Comparison of ENCODE assay signal across 21 cellular contexts in the genomic region with DNA sequence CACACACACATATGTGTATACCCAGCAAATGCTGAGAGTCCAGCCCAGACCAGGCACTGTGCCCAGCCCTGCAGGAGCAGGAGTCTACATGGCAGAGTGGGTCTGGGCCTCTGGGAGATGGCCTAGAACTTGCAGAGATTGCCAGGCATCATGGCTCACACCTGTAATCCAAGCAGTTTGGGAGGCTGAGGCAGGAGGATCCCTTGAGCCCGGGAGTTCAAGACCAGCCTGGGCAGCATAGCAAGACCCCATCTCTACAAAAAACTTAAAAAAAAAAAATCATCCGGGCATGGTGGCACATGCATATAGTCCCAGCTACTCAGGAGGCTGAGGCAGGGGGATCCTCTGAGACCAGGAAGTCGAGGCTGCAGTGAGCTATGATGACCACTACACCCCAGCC. TPM values are rescaled to one million over a fixed set of nuclear protein-coding genes. Genes with fewer than 3 reads are reported as not detected.
A peak's percentile ranks its signal among the peaks of the same experiment; 100 is the strongest.
DNase-seq lines count a peak whose midpoint lies in the region; ATAC-seq, FAIRE-seq and TF ChIP-seq lines count a peak whose summit lies in the region.
"Had no signal": no experiment of that assay in that cellular context is flagged by ENCODE, and none has a peak within 500 bp of the region (broad histone marks: within the 10 kb centered on the region; RNA-seq: fewer than 3 reads in every experiment).

No MANE protein-coding gene starts in this region.

- ATAC-seq in K562 (no peak), HG03045 (IDR thresholded peaks at IDR 0.05; ENCODE audit: unreplicated experiment) (no peak), psoas muscle (no peak)
- ATAC-seq in stimulated activated memory B cell treated with anti-CD40 and anti-IgM and Interleukin-4, amounts not matched to agents 10 μg/mL and 1 μg/mL and 100 μg/mL, for 72 hours, result no peak

- H3K4me1 ChIP-seq in K562 (replicated peaks in 1 of 2; ENCODE audit: control insufficient read depth in 2 of 2, insufficient read depth in 2 of 2, low read length in 2 of 2) (peaks cover 10 to 24% of the 10 kb centered on the region in 2 experiments), psoas muscle (peaks cover 13% of the 10 kb centered on the region)
- H3K4me1 ChIP-seq: HAP-1 had no signal

- CTCF ChIA-PET in K562 (lab: Yijun Ruan, JAX; ENCODE audit: low intra/inter-chr PET ratio), result interaction anchor here (1.1 kb wide), 1 partner anchor 65 kb away, joined by 3 read pairs; no protein-coding TSS in a partner anchor

- H3K9me1 ChIP-seq in K562 (ENCODE audit: control insufficient read depth, insufficient read depth, low read length), result no peaks in the 10 kb centered on the region

- H2AFZ ChIP-seq in K562 (ENCODE audit: low read depth, low read length), result no peak overlapping the region
- H2AFZ ChIP-seq: GM23248 had no signal

- H3K4me2 ChIP-seq in K562 (ENCODE audit: insufficient read depth, low read length), result no peak overlapping the region

- H3K4me3 ChIP-seq in K562, result no peak overlapping the region
- no peak overlapping the region for H3K4me3 ChIP-seq in psoas muscle
- H3K4me3 ChIP-seq: GM23248, HAP-1 had no signal

- peak overlapping the region in 2 of 3 donors; percentile 16 to 82 for H3K27ac Mint-ChIP-seq in IgD-negative memory B cell
- H3K27ac Mint-ChIP-seq in nephron, result peak overlapping the region in 2 of 3 experiments; percentile 45 to 52
- H3K27ac Mint-ChIP-seq in stimulated activated memory B cell treated with anti-CD40 and anti-IgM and Interleukin-4, amounts not matched to agents 10 μg/mL and 1 μg/mL and 100 μg/mL, for 72 hours, result peak overlapping the region; percentile 2

- TF ChIP-seq EP300 in K562 (IDR thresholded peaks at IDR 0.05; ENCODE audit: low read length), result no peak

- TF ChIP-seq CTCF in K562 (IDR thresholded peaks at IDR 0.05 in 2 of 3, conservative IDR thresholded peaks at IDR 0.05 in 1 of 3; ENCODE audit: insufficient read depth in 2 of 3, low read depth in 1 of 3, low read length in 3 of 3), result no peak
- no peak for TF ChIP-seq CTCF in nephron (IDR thresholded peaks at IDR 0.05; ENCODE audit: unreplicated experiment in 3 of 3)
- TF ChIP-seq CTCF in psoas muscle (IDR thresholded peaks at IDR 0.05), result no peak

- no peak overlapping the region for H3K4me3 Mint-ChIP-seq in IgD-negative memory B cell
- H3K4me3 Mint-ChIP-seq in nephron, result no peak overlapping the region
- H3K4me3 Mint-ChIP-seq in stimulated activated memory B cell treated with anti-CD40 and anti-IgM and Interleukin-4, amounts not matched to agents 10 μg/mL and 1 μg/mL and 100 μg/mL, for 72 hours, result no peak overlapping the region
- H3K4me3 Mint-ChIP-seq: CD4-positive, CD25-positive, alpha-beta regulatory T cell; CD8-positive, alpha-beta memory T cell had no signal

- in situ Hi-C loops in K562 (cut with MboI), result loop anchor here (5.0 kb wide), 1 partner anchor 65 kb away; no protein-coding TSS in a partner anchor

- H3K4me1 Mint-ChIP-seq in IgD-negative memory B cell (peaks cover 3 to 6% (median 3%) of the 10 kb centered on the region in 3 donors), nephron (peaks cover 24% of the 10 kb centered on the region)
- peaks cover 10% of the 10 kb centered on the region for H3K4me1 Mint-ChIP-seq in stimulated activated memory B cell treated with anti-CD40 and anti-IgM and Interleukin-4, amounts not matched to agents 10 μg/mL and 1 μg/mL and 100 μg/mL, for 72 hours

- POLR2A ChIA-PET in K562 (lab: Yijun Ruan, JAX), result no interaction called here

- TF ChIP-seq RAD21 in K562 (CRISPR knock-in tag; conservative IDR thresholded peaks at IDR 0.05 in 1 of 2, IDR thresholded peaks at IDR 0.05 in 1 of 2), result no peak

- H3K36me3 Mint-ChIP-seq in IgD-negative memory B cell, result peaks cover 1% of the 10 kb centered on the region
- peaks cover 44% of the 10 kb centered on the region for H3K36me3 Mint-ChIP-seq in nephron (ENCODE audit: low read depth)
- H3K36me3 Mint-ChIP-seq in stimulated activated memory B cell treated with anti-CD40 and anti-IgM and Interleukin-4, amounts not matched to agents 10 μg/mL and 1 μg/mL and 100 μg/mL, for 72 hours, result peaks cover 33% of the 10 kb centered on the region
- H3K36me3 Mint-ChIP-seq: CD4-positive, CD25-positive, alpha-beta regulatory T cell had no signal

- no peaks in the 10 kb centered on the region for H3K9me3 Mint-ChIP-seq in IgD-negative memory B cell
- no peaks in the 10 kb centered on the region for H3K9me3 Mint-ChIP-seq in nephron
- H3K9me3 Mint-ChIP-seq in stimulated activated memory B cell treated with anti-CD40 and anti-IgM and Interleukin-4, amounts not matched to agents 10 μg/mL and 1 μg/mL and 100 μg/mL, for 72 hours, result no peaks in the 10 kb centered on the region
- H3K9me3 Mint-ChIP-seq: CD4-positive, CD25-positive, alpha-beta regulatory T cell; CD8-positive, alpha-beta memory T cell had no signal

- BruUV-seq in K562 (replicated peaks; lab: Mats Ljungman, UMichigan), result no TSS peak

- 95% methylated on average over 3 of the region's 3 CpGs for WGBS in K562 (ENCODE audit: insufficient coverage, low coverage, missing lambda C conversion rate)
- 90 to 98% (median 92%) methylated on average over 3 of the region's 3 CpGs for WGBS in psoas muscle, 3 donors

- intact Hi-C loops in K562 (cut with micrococcal nuclease), result no loop called here
- intact Hi-C loops in psoas muscle (cut with DNase I), result loop anchor here in 1 of 2 donors (5.0 kb wide), 1 partner anchor 140 kb away; no protein-coding TSS in a partner anchor

- DNase-seq in K562 (ENCODE audit: extremely low read depth in 1 of 4, low spot score in 3 of 4) (no peak), NCI-H1105 treated with DMSO at 0.1 percent for 48 hours (lab: John Stamatoyannopoulos, UW) (no peak), pons (ENCODE audit: low spot score) (no peak), psoas muscle (no peak)
- DNase-seq: ACHN; BE2C; C1 segment of cervical spinal cord; CD4-positive, CD25-positive, alpha-beta regulatory T cell; CD8-positive, alpha-beta memory T cell; COR-L47; GM23248 had no signal

- H3K36me3 ChIP-seq in K562 (ENCODE audit: control insufficient read depth, insufficient read depth, low read length) (peaks cover 71% of the 10 kb centered on the region), psoas muscle (ENCODE audit: insufficient read depth in 1 of 2, low read depth in 1 of 2) (peaks cover 0 to 23% of the 10 kb centered on the region in 2 donors)

- TF ChIP-seq POLR2A in K562 (conservative IDR thresholded peaks at IDR 0.05), result no peak

- FAIRE-seq in K562 (lab: Jason Lieb, UNC), result no peak
- FAIRE-seq: A204.1, G401.6, GM12891, GM18507, HTR-8/SVneo had no signal

- H3K79me2 ChIP-seq in K562 (ENCODE audit: control insufficient read depth, insufficient read depth, low read length), result no peaks in the 10 kb centered on the region; the same call in 2 of the 3 replicates

- H3K27me3 Mint-ChIP-seq in IgD-negative memory B cell, result no peaks in the 10 kb centered on the region
- no peaks in the 10 kb centered on the region for H3K27me3 Mint-ChIP-seq in nephron (ENCODE audit: low read depth)
- H3K27me3 Mint-ChIP-seq in stimulated activated memory B cell treated with anti-CD40 and anti-IgM and Interleukin-4, amounts not matched to agents 10 μg/mL and 1 μg/mL and 100 μg/mL, for 72 hours, result no peaks in the 10 kb centered on the region
- H3K27me3 Mint-ChIP-seq: CD4-positive, CD25-positive, alpha-beta regulatory T cell; CD8-positive, alpha-beta memory T cell had no signal

- H3K27ac ChIP-seq in K562 (ENCODE audit: extremely low read depth, low read depth, low read length) (no peak overlapping the region), psoas muscle (no peak overlapping the region)
- H3K27ac ChIP-seq: GM23248 had no signal

- H3K27me3 ChIP-seq in K562 (ENCODE audit: control insufficient read depth in 2 of 2, insufficient read depth in 2 of 2, low read length in 2 of 2) (no peaks in the 10 kb centered on the region), psoas muscle (ENCODE audit: insufficient read depth in 3 of 3, low read length in 2 of 3) (no peaks in the 10 kb centered on the region)
- H3K27me3 ChIP-seq: BE2C had no signal

- no peaks in the 10 kb centered on the region for H4K20me1 ChIP-seq in K562 (replicated peaks; ENCODE audit: control insufficient read depth, insufficient read depth, low read length)

- no peaks in the 10 kb centered on the region for H3K9me3 ChIP-seq in K562 (replicated peaks; ENCODE audit: control insufficient read depth, insufficient read depth, low read depth, low read length)
- H3K9me3 ChIP-seq in psoas muscle, result no peaks in the 10 kb centered on the region
- H3K9me3 ChIP-seq: BE2C, HAP-1 had no signal

- H3K9ac ChIP-seq in K562 (ENCODE audit: insufficient read depth in 1 of 2, low read depth in 2 of 2, low read length in 2 of 2), result no peak overlapping the region
- H3K9ac ChIP-seq: GM23248 had no signal

RNA-seq across cellular contexts. Expression of a gene that starts 20.8 kb away (rescaled TPM):
- polyA plus RNA-seq in IgD-negative memory B cell, result 17.5 TPM
- total RNA-seq in K562 (2011; cell fraction: chromatin; rRNA removed; ENCODE audit: low replicate concordance), result 289 and 513 TPM in 2 replicates
- total RNA-seq in K562 (2011; cell fraction: nucleolus; rRNA removed), result 197 and 203 TPM in 2 replicates
- total RNA-seq in K562 (2011; cell fraction: nucleoplasm; rRNA removed), result 215 and 311 TPM in 2 replicates
- total RNA-seq in K562 (2014; rRNA removed), result 14.7 and 36.9 TPM in 2 replicates
- total RNA-seq in K562 (2014; rRNA removed; fragmentation: Illumina TruSeq; extraction: Trizol), result 13.8 and 18.1 TPM in 2 replicates
- total RNA-seq in K562 (2015; rRNA removed; fragmentation: Illumina TruSeq; extraction: Trizol), result 25.8 and 28.9 TPM in 2 replicates
- total RNA-seq in K562 (2021), result 65.8 and 66.3 TPM in 2 replicates
- polyA plus RNA-seq in K562 (2011; rRNA removed), result 14.4 and 20.7 TPM in 2 replicates
- 9.9 and 11.6 TPM in 2 replicates for polyA plus RNA-seq in K562 (2011; cell fraction: cytosol; rRNA removed)
- polyA plus RNA-seq in K562 (2011; cell fraction: nucleus; rRNA removed), result 78.1 and 99.4 TPM in 2 replicates
- polyA plus RNA-seq in K562 (2012), result 33.1 and 37.7 TPM in 2 replicates
- polyA plus RNA-seq in K562 (2014; fragmentation: Illumina TruSeq; extraction: Trizol), result 40.7 and 46.7 TPM in 2 replicates
- 1 to 10 TPM; 2.2 to 3.8 TPM for polyA plus RNA-seq in K562 (2014; fragmentation: Nextera tagmentation; extraction: Ambion mirVana)
- polyA plus RNA-seq in K562 (2014; rRNA removed), result 26.0 and 26.5 TPM in 2 replicates
- 20.9 and 23.5 TPM in 2 replicates for polyA minus RNA-seq in K562 (2011; rRNA and poly(A)+ RNA removed)
- polyA minus RNA-seq in K562 (2011; cell fraction: cytosol; rRNA and poly(A)+ RNA removed), result 51.8 and 60.9 TPM in 2 replicates
- polyA minus RNA-seq in K562 (2011; cell fraction: nucleus; rRNA and poly(A)+ RNA removed), result 61.8 and 88.5 TPM in 2 replicates
- total RNA-seq in psoas muscle, result 100 to 1,000 TPM; 114 to 184 (median 137) TPM
- 100 to 1,000 TPM in 1 of 3 donors, 10 to 100 TPM in 2; 50.9 to 114 (median 55.0) TPM for polyA plus RNA-seq in psoas muscle

RNA-seq across cellular contexts. Expression of a gene that starts 36.1 kb away (rescaled TPM):
- polyA plus RNA-seq in IgD-negative memory B cell (18.7 TPM), K562 (2011; rRNA removed) (11.2 and 11.5 TPM in 2 replicates), K562 (2014; fragmentation: Illumina TruSeq; extraction: Trizol) (19.5 and 20.1 TPM in 2 replicates), K562 (2014; fragmentation: Nextera tagmentation; extraction: Ambion mirVana) (under 1 TPM; 0.25 to 0.30 TPM), K562 (2014; rRNA removed) (16.8 and 17.1 TPM in 2 replicates), psoas muscle (1 to 10 TPM; 3.6 to 8.1 (median 6.5) TPM)
- total RNA-seq in K562 (2011; cell fraction: chromatin; rRNA removed; ENCODE audit: low replicate concordance), result 14.3 and 26.5 TPM in 2 replicates
- 14.6 and 18.5 TPM in 2 replicates for total RNA-seq in K562 (2011; cell fraction: nucleolus; rRNA removed)
- total RNA-seq in K562 (2011; cell fraction: nucleoplasm; rRNA removed), result 12.9 and 13.2 TPM in 2 replicates
- total RNA-seq in K562 (2014; rRNA removed) (16.1 and 23.1 TPM in 2 replicates), K562 (2014; rRNA removed; fragmentation: Illumina TruSeq; extraction: Trizol) (11.0 and 13.6 TPM in 2 replicates), K562 (2015; rRNA removed; fragmentation: Illumina TruSeq; extraction: Trizol) (14.9 TPM in 2 replicates), K562 (2021) (19.9 and 21.9 TPM in 2 replicates), psoas muscle (10 to 100 TPM; 11.3 to 14.3 (median 12.5) TPM)
- polyA plus RNA-seq in K562 (2011; cell fraction: cytosol; rRNA removed), result 13.9 and 19.9 TPM in 2 replicates
- 9.8 and 12.1 TPM in 2 replicates for polyA plus RNA-seq in K562 (2011; cell fraction: nucleus; rRNA removed)
- 14.5 and 17.2 TPM in 2 replicates for polyA plus RNA-seq in K562 (2012)
- polyA minus RNA-seq in K562 (2011; rRNA and poly(A)+ RNA removed), result 9.0 and 9.8 TPM in 2 replicates
- polyA minus RNA-seq in K562 (2011; cell fraction: cytosol; rRNA and poly(A)+ RNA removed), result 8.2 and 11.0 TPM in 2 replicates
- 2.8 and 4.3 TPM in 2 replicates for polyA minus RNA-seq in K562 (2011; cell fraction: nucleus; rRNA and poly(A)+ RNA removed)
